ENCODE assay signal across 1 cellular context in genomic region chr17:35731239-35731931, GRCh38.
TF ChIP-seq lines count a peak whose summit lies in the region.

A gene with protein sequence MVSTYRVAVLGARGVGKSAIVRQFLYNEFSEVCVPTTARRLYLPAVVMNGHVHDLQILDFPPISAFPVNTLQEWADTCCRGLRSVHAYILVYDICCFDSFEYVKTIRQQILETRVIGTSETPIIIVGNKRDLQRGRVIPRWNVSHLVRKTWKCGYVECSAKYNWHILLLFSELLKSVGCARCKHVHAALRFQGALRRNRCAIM (plus strand): TSS chr17:35731639. CDS start chr17:35735185, 3,546 bp downstream.

TF ChIP-seq in HEK293, 187 proteins besides CTCF, POLR2A, EP300 and RAD21 (continued from another document and continues in another):
- TF ChIP-seq ZNF391 (tag by site-specific recombination; IDR thresholded peaks at IDR 0.05; ENCODE audit: borderline replicate concordance, low read depth) (no peak), ATF2 (tag by site-specific recombination; IDR thresholded peaks at IDR 0.05; ENCODE audit: low read depth) (no peak), ZFP69B (tag by site-specific recombination; IDR thresholded peaks at IDR 0.05) (no peak), HOXA7 (CRISPR knock-in tag; IDR thresholded peaks at IDR 0.05; ENCODE audit: borderline replicate concordance) (no peak), MZF1 (tag by site-specific recombination; IDR thresholded peaks at IDR 0.05; ENCODE audit: borderline replicate concordance) (no peak), ZNF398 (tag by site-specific recombination; IDR thresholded peaks at IDR 0.05) (peak; percentile 96), ZNF585B (tag by site-specific recombination; IDR thresholded peaks at IDR 0.05) (no peak), EGR2 (tag by site-specific recombination; IDR thresholded peaks at IDR 0.05; ENCODE audit: low read depth) (peak; percentile 66), ZNF138 (tag by site-specific recombination; IDR thresholded peaks at IDR 0.05; ENCODE audit: borderline replicate concordance) (no peak), ZNF184 (tag by site-specific recombination; IDR thresholded peaks at IDR 0.05) (0 out of 2 replicates have a peak, but pooled peaks have one; percentile 18), ZNF76 (tag by site-specific recombination; IDR thresholded peaks at IDR 0.05; ENCODE audit: borderline replicate concordance, low read depth) (no peak), SCRT1 (tag by site-specific recombination; IDR thresholded peaks at IDR 0.05; ENCODE audit: borderline replicate concordance) (no peak), ZNF266 (tag by site-specific recombination; IDR thresholded peaks at IDR 0.05; ENCODE audit: low read depth) (no peak), ZNF132 (tag by site-specific recombination; IDR thresholded peaks at IDR 0.05; ENCODE audit: borderline replicate concordance) (no peak), ZNF791 (tag by site-specific recombination; IDR thresholded peaks at IDR 0.05) (no peak), ZNF121 (tag by site-specific recombination; IDR thresholded peaks at IDR 0.05) (no peak), ZNF624 (tag by site-specific recombination; IDR thresholded peaks at IDR 0.05) (no peak), ZNF324 (tag by site-specific recombination; IDR thresholded peaks at IDR 0.05) (peak; percentile 19; the same call in 1 of the 2 replicates), ZBTB20 (tag by site-specific recombination; IDR thresholded peaks at IDR 0.05) (peak; percentile 65; the same call in 1 of the 2 replicates), ZNF10 (tag by site-specific recombination; IDR thresholded peaks at IDR 0.05) (no peak), ZIC2 (tag by site-specific recombination; IDR thresholded peaks at IDR 0.05) (no peak), ZNF221 (tag by site-specific recombination; IDR thresholded peaks at IDR 0.05; ENCODE audit: borderline replicate concordance) (no peak), ZSCAN16 (tag by site-specific recombination; IDR thresholded peaks at IDR 0.05) (no peak), ZNF660 (tag by site-specific recombination; IDR thresholded peaks at IDR 0.05) (peak; percentile 77), FEZF1 (tag by site-specific recombination; IDR thresholded peaks at IDR 0.05) (no peak), ZNF664 (tag by site-specific recombination; IDR thresholded peaks at IDR 0.05) (no peak), ZNF211 (tag by site-specific recombination; IDR thresholded peaks at IDR 0.05; ENCODE audit: low read depth) (no peak), OSR2 (tag by site-specific recombination; IDR thresholded peaks at IDR 0.05) (no peak), ZNF707 (tag by site-specific recombination; IDR thresholded peaks at IDR 0.05) (no peak), ZNF148 (tag by site-specific recombination; IDR thresholded peaks at IDR 0.05; ENCODE audit: borderline replicate concordance) (no peak), ZNF561 (tag by site-specific recombination; IDR thresholded peaks at IDR 0.05; ENCODE audit: borderline replicate concordance) (peak; percentile 60; the same call in 1 of the 2 replicates), WT1 (tag by site-specific recombination; IDR thresholded peaks at IDR 0.05) (no peak), ZNF544 (tag by site-specific recombination; IDR thresholded peaks at IDR 0.05) (no peak), IKZF3 (tag by site-specific recombination; IDR thresholded peaks at IDR 0.05) (no peak; the same call in 1 of the 2 replicates), ZSCAN18 (tag by site-specific recombination; IDR thresholded peaks at IDR 0.05) (no peak), ZNF341 (tag by site-specific recombination; IDR thresholded peaks at IDR 0.05; ENCODE audit: low read depth) (peak; percentile 70), ZBTB48 (tag by site-specific recombination; IDR thresholded peaks at IDR 0.05) (peak; percentile 59), GFI1B (tag by site-specific recombination; IDR thresholded peaks at IDR 0.05) (no peak), ZNF19 (tag by site-specific recombination; IDR thresholded peaks at IDR 0.05; ENCODE audit: low read depth) (no peak), ZNF416 (tag by site-specific recombination; IDR thresholded peaks at IDR 0.05) (no peak), ZNF23 (tag by site-specific recombination; IDR thresholded peaks at IDR 0.05; ENCODE audit: borderline replicate concordance) (no peak), ZNF488 (tag by site-specific recombination; IDR thresholded peaks at IDR 0.05) (no peak), ZNF423 (tag by site-specific recombination; IDR thresholded peaks at IDR 0.05) (no peak)
- TF ChIP-seq, protein P1, sequence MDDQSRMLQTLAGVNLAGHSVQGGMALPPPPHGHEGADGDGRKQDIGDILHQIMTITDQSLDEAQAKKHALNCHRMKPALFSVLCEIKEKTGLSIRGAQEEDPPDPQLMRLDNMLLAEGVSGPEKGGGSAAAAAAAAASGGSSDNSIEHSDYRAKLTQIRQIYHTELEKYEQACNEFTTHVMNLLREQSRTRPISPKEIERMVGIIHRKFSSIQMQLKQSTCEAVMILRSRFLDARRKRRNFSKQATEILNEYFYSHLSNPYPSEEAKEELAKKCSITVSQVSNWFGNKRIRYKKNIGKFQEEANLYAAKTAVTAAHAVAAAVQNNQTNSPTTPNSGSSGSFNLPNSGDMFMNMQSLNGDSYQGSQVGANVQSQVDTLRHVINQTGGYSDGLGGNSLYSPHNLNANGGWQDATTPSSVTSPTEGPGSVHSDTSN (CRISPR knock-in tag; IDR thresholded peaks at IDR 0.05), result 0 out of 2 replicates have a peak, but pooled peaks have one; percentile 48
- TF ChIP-seq, protein P2, sequence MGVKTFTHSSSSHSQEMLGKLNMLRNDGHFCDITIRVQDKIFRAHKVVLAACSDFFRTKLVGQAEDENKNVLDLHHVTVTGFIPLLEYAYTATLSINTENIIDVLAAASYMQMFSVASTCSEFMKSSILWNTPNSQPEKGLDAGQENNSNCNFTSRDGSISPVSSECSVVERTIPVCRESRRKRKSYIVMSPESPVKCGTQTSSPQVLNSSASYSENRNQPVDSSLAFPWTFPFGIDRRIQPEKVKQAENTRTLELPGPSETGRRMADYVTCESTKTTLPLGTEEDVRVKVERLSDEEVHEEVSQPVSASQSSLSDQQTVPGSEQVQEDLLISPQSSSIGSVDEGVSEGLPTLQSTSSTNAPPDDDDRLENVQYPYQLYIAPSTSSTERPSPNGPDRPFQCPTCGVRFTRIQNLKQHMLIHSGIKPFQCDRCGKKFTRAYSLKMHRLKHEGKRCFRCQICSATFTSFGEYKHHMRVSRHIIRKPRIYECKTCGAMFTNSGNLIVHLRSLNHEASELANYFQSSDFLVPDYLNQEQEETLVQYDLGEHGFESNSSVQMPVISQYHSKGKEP (tag by site-specific recombination; IDR thresholded peaks at IDR 0.05), result 0 out of 2 replicates have a peak, but pooled peaks have one; percentile 18
- TF ChIP-seq, protein P3, sequence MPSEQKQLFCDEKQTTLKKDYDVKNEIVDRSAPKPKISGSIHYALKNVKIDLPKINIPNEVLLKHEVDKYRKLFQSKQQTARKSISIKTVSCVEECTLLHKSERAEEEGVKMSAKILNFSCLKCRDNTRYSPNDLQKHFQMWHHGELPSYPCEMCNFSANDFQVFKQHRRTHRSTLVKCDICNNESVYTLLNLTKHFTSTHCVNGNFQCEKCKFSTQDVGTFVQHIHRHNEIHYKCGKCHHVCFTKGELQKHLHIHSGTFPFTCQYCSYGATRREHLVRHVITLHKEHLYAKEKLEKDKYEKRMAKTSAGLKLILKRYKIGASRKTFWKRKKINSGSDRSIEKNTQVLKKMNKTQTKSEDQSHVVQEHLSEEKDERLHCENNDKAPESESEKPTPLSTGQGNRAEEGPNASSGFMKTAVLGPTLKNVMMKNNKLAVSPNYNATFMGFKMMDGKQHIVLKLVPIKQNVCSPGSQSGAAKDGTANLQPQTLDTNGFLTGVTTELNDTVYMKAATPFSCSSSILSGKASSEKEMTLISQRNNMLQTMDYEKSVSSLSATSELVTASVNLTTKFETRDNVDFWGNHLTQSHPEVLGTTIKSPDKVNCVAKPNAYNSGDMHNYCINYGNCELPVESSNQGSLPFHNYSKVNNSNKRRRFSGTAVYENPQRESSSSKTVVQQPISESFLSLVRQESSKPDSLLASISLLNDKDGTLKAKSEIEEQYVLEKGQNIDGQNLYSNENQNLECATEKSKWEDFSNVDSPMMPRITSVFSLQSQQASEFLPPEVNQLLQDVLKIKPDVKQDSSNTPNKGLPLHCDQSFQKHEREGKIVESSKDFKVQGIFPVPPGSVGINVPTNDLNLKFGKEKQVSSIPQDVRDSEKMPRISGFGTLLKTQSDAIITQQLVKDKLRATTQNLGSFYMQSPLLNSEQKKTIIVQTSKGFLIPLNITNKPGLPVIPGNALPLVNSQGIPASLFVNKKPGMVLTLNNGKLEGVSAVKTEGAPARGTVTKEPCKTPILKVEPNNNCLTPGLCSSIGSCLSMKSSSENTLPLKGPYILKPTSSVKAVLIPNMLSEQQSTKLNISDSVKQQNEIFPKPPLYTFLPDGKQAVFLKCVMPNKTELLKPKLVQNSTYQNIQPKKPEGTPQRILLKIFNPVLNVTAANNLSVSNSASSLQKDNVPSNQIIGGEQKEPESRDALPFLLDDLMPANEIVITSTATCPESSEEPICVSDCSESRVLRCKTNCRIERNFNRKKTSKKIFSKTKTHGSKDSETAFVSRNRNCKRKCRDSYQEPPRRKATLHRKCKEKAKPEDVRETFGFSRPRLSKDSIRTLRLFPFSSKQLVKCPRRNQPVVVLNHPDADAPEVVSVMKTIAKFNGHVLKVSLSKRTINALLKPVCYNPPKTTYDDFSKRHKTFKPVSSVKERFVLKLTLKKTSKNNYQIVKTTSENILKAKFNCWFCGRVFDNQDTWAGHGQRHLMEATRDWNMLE (tag by site-specific recombination; conservative IDR thresholded peaks at IDR 0.05; ENCODE audit: low read depth), result no peak
- TF ChIP-seq, protein P4, sequence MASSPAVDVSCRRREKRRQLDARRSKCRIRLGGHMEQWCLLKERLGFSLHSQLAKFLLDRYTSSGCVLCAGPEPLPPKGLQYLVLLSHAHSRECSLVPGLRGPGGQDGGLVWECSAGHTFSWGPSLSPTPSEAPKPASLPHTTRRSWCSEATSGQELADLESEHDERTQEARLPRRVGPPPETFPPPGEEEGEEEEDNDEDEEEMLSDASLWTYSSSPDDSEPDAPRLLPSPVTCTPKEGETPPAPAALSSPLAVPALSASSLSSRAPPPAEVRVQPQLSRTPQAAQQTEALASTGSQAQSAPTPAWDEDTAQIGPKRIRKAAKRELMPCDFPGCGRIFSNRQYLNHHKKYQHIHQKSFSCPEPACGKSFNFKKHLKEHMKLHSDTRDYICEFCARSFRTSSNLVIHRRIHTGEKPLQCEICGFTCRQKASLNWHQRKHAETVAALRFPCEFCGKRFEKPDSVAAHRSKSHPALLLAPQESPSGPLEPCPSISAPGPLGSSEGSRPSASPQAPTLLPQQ (tag by site-specific recombination; IDR thresholded peaks at IDR 0.05), result no peak
